ENCODE assay signal across 8 cellular contexts in genomic region chrX:80285131-80285773, GRCh38.
DNase-seq lines count a peak whose midpoint lies in the region; ATAC-seq and TF ChIP-seq lines count a peak whose summit lies in the region.

No MANE protein-coding gene starts in this region.

- H3K9me3 ChIP-seq in colonic mucosa (no peaks in the 10 kb centered on the region), transverse colon (no peaks in the 10 kb centered on the region)

- H3K27me3 Mint-ChIP-seq in activated naive CD8-positive, alpha-beta T cell treated with anti-CD3 and anti-CD28 coated beads, Interleukin-2, amount 50 U/mL, for 24 hours: no peaks in the 10 kb centered on the region
- H3K27me3 Mint-ChIP-seq in activated naive CD8-positive, alpha-beta T cell treated with anti-CD3 and anti-CD28 coated beads for 36 hours: no peaks in the 10 kb centered on the region

- no peak overlapping the region for H3K27ac Mint-ChIP-seq in activated naive CD8-positive, alpha-beta T cell treated with anti-CD3 and anti-CD28 coated beads, Interleukin-2, amount 50 U/mL, for 24 hours
- no peak overlapping the region for H3K27ac Mint-ChIP-seq in activated naive CD8-positive, alpha-beta T cell treated with anti-CD3 and anti-CD28 coated beads for 36 hours

- no peak for ATAC-seq in activated naive CD8-positive, alpha-beta T cell treated with anti-CD3 and anti-CD28 coated beads, Interleukin-2, amount 50 U/mL, for 24 hours
- ATAC-seq in GM21576 (IDR thresholded peaks at IDR 0.05; ENCODE audit: unreplicated experiment) (no peak), HG02623 (IDR thresholded peaks at IDR 0.05; ENCODE audit: unreplicated experiment) (no peak)

- no peaks in the 10 kb centered on the region for H3K9me3 Mint-ChIP-seq in activated naive CD8-positive, alpha-beta T cell treated with anti-CD3 and anti-CD28 coated beads, Interleukin-2, amount 50 U/mL, for 24 hours
- H3K9me3 Mint-ChIP-seq in activated naive CD8-positive, alpha-beta T cell treated with anti-CD3 and anti-CD28 coated beads for 36 hours: no peaks in the 10 kb centered on the region

- H3K27me3 ChIP-seq in colonic mucosa: no peaks in the 10 kb centered on the region
- H3K27me3 ChIP-seq in transverse colon: no peaks in the 10 kb centered on the region

- H3K27ac ChIP-seq in colonic mucosa (no peak overlapping the region), transverse colon (no peak overlapping the region)

- intact Hi-C loops in colonic mucosa (cut with DNase I) (loop anchor here (10.0 kb wide), 1 partner anchor 300 kb away; no protein-coding TSS in a partner anchor), transverse colon (cut with DNase I; ENCODE audit: low total_unique reads) (no loop called here)

- no peak for TF ChIP-seq EP300 in transverse colon (IDR thresholded peaks at IDR 0.05; ENCODE audit: low read depth)

- no peak for TF ChIP-seq POLR2A in transverse colon (IDR thresholded peaks at IDR 0.05)

- in situ Hi-C loops in transverse colon (cut with MboI; ENCODE audit: low pct_ligation_motif_present in 1 of 4, low pct_unique_long_range_greater_than_20kb in 1 of 4, low sequenced_read_pairs in 3 of 4): no loop called here

- no peak overlapping the region for H3K9ac ChIP-seq in colonic mucosa (ENCODE audit: low read depth in 2 of 2, low read length in 2 of 2)

- no peaks in the 10 kb centered on the region for H3K4me1 Mint-ChIP-seq in activated naive CD8-positive, alpha-beta T cell treated with anti-CD3 and anti-CD28 coated beads, Interleukin-2, amount 50 U/mL, for 24 hours
- H3K4me1 Mint-ChIP-seq in activated naive CD8-positive, alpha-beta T cell treated with anti-CD3 and anti-CD28 coated beads for 36 hours: no peaks in the 10 kb centered on the region

- H3K4me3 ChIP-seq in colonic mucosa (no peak overlapping the region), transverse colon (no peak overlapping the region)

- no peak overlapping the region for H3K4me3 Mint-ChIP-seq in activated naive CD8-positive, alpha-beta T cell treated with anti-CD3 and anti-CD28 coated beads, Interleukin-2, amount 50 U/mL, for 24 hours
- no peak overlapping the region for H3K4me3 Mint-ChIP-seq in activated naive CD8-positive, alpha-beta T cell treated with anti-CD3 and anti-CD28 coated beads for 36 hours

- H3K36me3 ChIP-seq in colonic mucosa (no peaks in the 10 kb centered on the region), transverse colon (no peaks in the 10 kb centered on the region)

- peak; percentile 1 for DNase-seq in activated naive CD8-positive, alpha-beta T cell treated with anti-CD3 and anti-CD28 coated beads, Interleukin-2, amount 50 U/mL, for 24 hours
- DNase-seq in activated naive CD8-positive, alpha-beta T cell treated with anti-CD3 and anti-CD28 coated beads for 36 hours: no peak
- DNase-seq in Kasumi-1 (lab: John Stamatoyannopoulos, UW) (peak; percentile 3 to 12), colonic mucosa (peak; percentile 38), transverse colon (peak; percentile 13)
- no peak for DNase-seq in stimulated activated CD4-positive, alpha-beta T cell treated with anti-CD3 and anti-CD28 coated beads, Interleukin-4, amount 100 ng/mL, for 4 hours

- no peaks in the 10 kb centered on the region for H3K4me1 ChIP-seq in colonic mucosa
- no peaks in the 10 kb centered on the region for H3K4me1 ChIP-seq in transverse colon

- TF ChIP-seq CTCF in colonic mucosa (IDR thresholded peaks at IDR 0.05): peak; percentile 53
- peak in 4 of 5 experiments; percentile 16 to 37 (median 25) for TF ChIP-seq CTCF in transverse colon (IDR thresholded peaks at IDR 0.05)

- no peaks in the 10 kb centered on the region for H3K36me3 Mint-ChIP-seq in activated naive CD8-positive, alpha-beta T cell treated with anti-CD3 and anti-CD28 coated beads, Interleukin-2, amount 50 U/mL, for 24 hours (ENCODE audit: low read depth)
- H3K36me3 Mint-ChIP-seq in activated naive CD8-positive, alpha-beta T cell treated with anti-CD3 and anti-CD28 coated beads for 36 hours: no peaks in the 10 kb centered on the region

- WGBS in transverse colon (ENCODE audit: low coverage in 1 of 2), 2 donors: 69% methylated on average over 3 of the region's 3 CpGs; no CpG with 5 or more reads in 1 of the 2 donors

Comparison
In these comparisons a context has a peak if more than half of its experiments do, and no peak if none do; other contexts are left out.
1. DNase-seq: peak in activated naive CD8-positive, alpha-beta T cell treated with anti-CD3 and anti-CD28 coated beads, Interleukin-2, amount 50 U/mL, for 24 hours (single experiment), Kasumi-1 (2 of 2), colonic mucosa (single experiment) and transverse colon (single experiment); none in activated naive CD8-positive, alpha-beta T cell treated with anti-CD3 and anti-CD28 coated beads for 36 hours (single experiment) and stimulated activated CD4-positive, alpha-beta T cell treated with anti-CD3 and anti-CD28 coated beads, Interleukin-4, amount 100 ng/mL, for 4 hours (0 of 2).